21 cellular contexts compared by ENCODE assay signal in the genomic region with DNA sequence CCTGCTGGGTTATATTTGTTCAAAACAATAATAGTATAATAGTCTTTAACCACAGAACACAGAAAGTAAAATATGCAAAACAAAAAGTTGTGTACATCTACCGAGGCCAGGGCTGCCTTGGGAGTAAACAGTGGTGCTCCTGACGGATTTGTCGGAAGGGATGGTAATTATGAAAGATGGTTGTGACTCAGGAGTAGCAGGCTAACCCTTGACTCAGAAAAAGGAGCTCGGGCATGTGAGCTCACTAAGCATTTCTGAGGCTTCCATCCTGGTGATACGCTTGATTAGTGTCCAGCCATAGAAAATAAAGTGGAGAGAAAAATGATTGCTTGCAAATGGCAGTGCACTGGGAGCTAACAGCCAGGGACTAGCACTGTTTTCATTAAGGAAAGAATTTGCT. TPM values are rescaled to one million over a fixed set of nuclear protein-coding genes. Genes with fewer than 3 reads are reported as not detected.
DNase-seq lines count a peak whose midpoint lies in the region; ATAC-seq and TF ChIP-seq lines count a peak whose summit lies in the region.
"Had no signal": no experiment of that assay in that cellular context is flagged by ENCODE, and none has a peak within 500 bp of the region (broad histone marks: within the 10 kb centered on the region; RNA-seq: fewer than 3 reads in every experiment).

No MANE protein-coding gene starts in this region.

- H3K36me3 ChIP-seq in PC-3 (ENCODE audit: low read depth, low read length), result no peaks in the 10 kb centered on the region
- H3K36me3 ChIP-seq in left lung, result no peaks in the 10 kb centered on the region

- H3K9me2 ChIP-seq in PC-3 (replicated peaks; ENCODE audit: low read length), result no peaks in the 10 kb centered on the region

- no peaks in the 10 kb centered on the region for H3K79me2 ChIP-seq in PC-3 (ENCODE audit: low read length)

- H3K27ac ChIP-seq in PC-3 (ENCODE audit: low read length) (no peak overlapping the region), dorsolateral prefrontal cortex (no peak overlapping the region), left lung (no peak overlapping the region)

- BruUV-seq in PC-3 (replicated peaks; lab: Mats Ljungman, UMichigan), result no TSS peak

- H4K20me1 ChIP-seq in PC-3 (ENCODE audit: low read length), result no peaks in the 10 kb centered on the region

- H3K9me3 ChIP-seq in PC-3 (ENCODE audit: low read length), result no peaks in the 10 kb centered on the region
- no peaks in the 10 kb centered on the region for H3K9me3 ChIP-seq in left lung

- intact Hi-C loops in PC-3 (cut with micrococcal nuclease) (no loop called here), dorsolateral prefrontal cortex (cut with DNase I) (no loop called here), left lung (cut with DNase I) (no loop called here)

- H3K27ac Mint-ChIP-seq in immature natural killer cell, result no peak overlapping the region
- H3K27ac Mint-ChIP-seq: CD4-positive, alpha-beta T cell had no signal

- H3K27me3 Mint-ChIP-seq in immature natural killer cell (ENCODE audit: low read depth in 3 of 3), result peaks cover 0 to 4% (median 2%) of the 10 kb centered on the region in 3 donors
- H3K27me3 Mint-ChIP-seq: CD4-positive, alpha-beta T cell had no signal

- CTCF ChIA-PET in PC-3 (lab: Charles Lee), result no interaction called here

- H3K4me1 ChIP-seq in PC-3 (ENCODE audit: insufficient read depth, low read length) (no peaks in the 10 kb centered on the region), left lung (no peaks in the 10 kb centered on the region)

- H3K27me3 ChIP-seq in PC-3 (ENCODE audit: low read length) (no peaks in the 10 kb centered on the region), dorsolateral prefrontal cortex (peaks cover 0 to 77% (median 11%) of the 10 kb centered on the region in 45 donors), left lung (no peaks in the 10 kb centered on the region)

- H3K4me3 ChIP-seq in PC-3 (ENCODE audit: low read length) (no peak overlapping the region), epithelial cell of proximal tubule (ENCODE audit: low read depth, low read length) (no peak overlapping the region), dorsolateral prefrontal cortex (no peak overlapping the region), left lung (no peak overlapping the region)

- DNase-seq in Daoy (ENCODE audit: low read depth), result peak; percentile 1
- peak; percentile 16 for DNase-seq in PC-3
- peak; percentile 45 for DNase-seq in epithelial cell of proximal tubule (ENCODE audit: low read depth)
- DNase-seq in myocyte (ENCODE audit: low read depth), result peak; percentile 2
- DNase-seq in dorsolateral prefrontal cortex, result no peak
- no peak for DNase-seq in immature natural killer cell
- DNase-seq in left lung, result no peak
- DNase-seq: Calu3; CD4-positive, alpha-beta T cell; EL; KG1; NCI-H1048; NCI-H1436; NCI-H1930; NCI-H526 had no signal

- no peaks in the 10 kb centered on the region for H3K36me3 Mint-ChIP-seq in immature natural killer cell

- H2AFZ ChIP-seq in PC-3 (ENCODE audit: low read length), result no peak overlapping the region

- no peak overlapping the region for H3K4me2 ChIP-seq in PC-3 (ENCODE audit: low read length)

- H3K4me1 Mint-ChIP-seq in immature natural killer cell, result no peaks in the 10 kb centered on the region

- POLR2A ChIA-PET in PC-3 (lab: Charles Lee; ENCODE audit: unreplicated experiment), result no interaction called here

- H3K9me3 Mint-ChIP-seq in immature natural killer cell, result no peaks in the 10 kb centered on the region
- H3K9me3 Mint-ChIP-seq: CD4-positive, alpha-beta T cell had no signal

- H3K9ac ChIP-seq in PC-3 (ENCODE audit: low read length), result no peak overlapping the region

- no peak for TF ChIP-seq CTCF in PC-3 (conservative IDR thresholded peaks at IDR 0.05; ENCODE audit: low read depth, low read length)
- no peak for TF ChIP-seq CTCF in epithelial cell of proximal tubule (conservative IDR thresholded peaks at IDR 0.05; ENCODE audit: low read depth, low read length)
- TF ChIP-seq CTCF in dorsolateral prefrontal cortex (IDR thresholded peaks at IDR 0.05 in 54 of 56, conservative IDR thresholded peaks at IDR 0.05 in 2 of 56; ENCODE audit: low read depth in 1 of 56, partially characterized antibody in 56 of 56), result no peak
- TF ChIP-seq CTCF in left lung (IDR thresholded peaks at IDR 0.05), result no peak

- H3F3A ChIP-seq in PC-3 (ENCODE audit: low read length, unreplicated experiment), result no peaks in the 10 kb centered on the region

- no peak for ATAC-seq in PC-3
- no peak for ATAC-seq in left lung
- no peak for ATAC-seq in GM21447 (IDR thresholded peaks at IDR 0.05; ENCODE audit: unreplicated experiment)
- ATAC-seq: Panc1, Right ventricle myocardium inferior had no signal

- no peak overlapping the region for H3K4me3 Mint-ChIP-seq in immature natural killer cell
- H3K4me3 Mint-ChIP-seq: CD4-positive, alpha-beta T cell had no signal

RNA-seq across cellular contexts. Expression of a gene that starts 53.2 kb away (rescaled TPM):
- total RNA-seq in Daoy (2014; rRNA removed; shearing (Covaris generic)), result 131 and 190 TPM in 2 replicates
- total RNA-seq in PC-3 (2014; rRNA removed) (0.33 TPM in 1 of 2 replicates, not detected in the other), epithelial cell of proximal tubule (0.65 TPM in 1 of 2 replicates, not detected in the other), myocyte (not detected in 2 replicates), dorsolateral prefrontal cortex (not detected), left lung (not detected)
- polyA plus RNA-seq in myocyte (2012), result not detected
- not detected for polyA plus RNA-seq in immature natural killer cell
- total RNA-seq: Calu3; CD4-positive, alpha-beta T cell; HT-29; Right ventricle myocardium inferior; SK-MEL-5 had no signal
- polyA plus RNA-seq: BJ had no signal

Comparison
In these comparisons a context has a peak if more than half of its experiments do, and no peak if none do; other contexts are left out.
1. DNase-seq: peak in Daoy (single experiment), PC-3 (single experiment), epithelial cell of proximal tubule (single experiment) and myocyte (single experiment); none in dorsolateral prefrontal cortex (0 of 10), immature natural killer cell (0 of 3) and left lung (0 of 2).
2. RNA of a gene that starts 53.2 kb away (total RNA-seq): 131 to 190 TPM in Daoy; 0.33 TPM in PC-3, 0.65 TPM in epithelial cell of proximal tubule, not detected in myocyte, not detected in dorsolateral prefrontal cortex and not detected in left lung; every median in the first group is over 10 times any median in the second.